In genomic region chr11:48063424-48063978, GRCh38 we compare ENCODE assay signal across 1 cellular context.
TF ChIP-seq lines count a peak whose summit lies in the region.

No MANE protein-coding gene starts in this region.

TF ChIP-seq in GM12878, 131 proteins besides CTCF, POLR2A, EP300 and RAD21 (continued from another document):
- TF ChIP-seq EED (IDR thresholded peaks at IDR 0.05; ENCODE audit: low read depth), result peak; percentile 22; the same call in 1 of the 2 replicates
- 0 out of 2 replicates have a peak, but pooled peaks have one; percentile 17 for TF ChIP-seq NBN (IDR thresholded peaks at IDR 0.05)
- no peak for TF ChIP-seq SMAD1 (IDR thresholded peaks at IDR 0.05; ENCODE audit: low read depth, partially characterized antibody)
- TF ChIP-seq LARP7 (IDR thresholded peaks at IDR 0.05), result no peak
- no peak for TF ChIP-seq SIN3A (IDR thresholded peaks at IDR 0.05; ENCODE audit: low read depth, low read length)
- no peak for TF ChIP-seq SUPT20H (IDR thresholded peaks at IDR 0.05; ENCODE audit: borderline replicate concordance, control insufficient read depth, low read depth, low read length)
- TF ChIP-seq, protein P1, sequence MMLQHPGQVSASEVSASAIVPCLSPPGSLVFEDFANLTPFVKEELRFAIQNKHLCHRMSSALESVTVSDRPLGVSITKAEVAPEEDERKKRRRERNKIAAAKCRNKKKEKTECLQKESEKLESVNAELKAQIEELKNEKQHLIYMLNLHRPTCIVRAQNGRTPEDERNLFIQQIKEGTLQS (IDR thresholded peaks at IDR 0.05; ENCODE audit: borderline replicate concordance, extremely low read depth, low read depth, low read length), result no peak
- TF ChIP-seq ESRRA (IDR thresholded peaks at IDR 0.05; ENCODE audit: low read length), result no peak
- no peak for TF ChIP-seq SUZ12 (IDR thresholded peaks at IDR 0.05; ENCODE audit: unreplicated experiment)
- TF ChIP-seq ATF7 (IDR thresholded peaks at IDR 0.05; ENCODE audit: low read depth), result no peak
- TF ChIP-seq ETV6 (conservative IDR thresholded peaks at IDR 0.05 in 1 of 2, IDR thresholded peaks at IDR 0.05 in 1 of 2; ENCODE audit: borderline replicate concordance in 1 of 2, low read depth in 1 of 2), result no peak
- TF ChIP-seq EZH2 (IDR thresholded peaks at IDR 0.05; ENCODE audit: borderline replicate concordance, control insufficient read depth, low read depth, low read length), result no peak
- TF ChIP-seq SPI1 (IDR thresholded peaks at IDR 0.05; ENCODE audit: borderline replicate concordance, insufficient read depth, low read depth, low read length), result peak; percentile 46
- no peak for TF ChIP-seq RAD51 (IDR thresholded peaks at IDR 0.05)
- TF ChIP-seq, protein P2, sequence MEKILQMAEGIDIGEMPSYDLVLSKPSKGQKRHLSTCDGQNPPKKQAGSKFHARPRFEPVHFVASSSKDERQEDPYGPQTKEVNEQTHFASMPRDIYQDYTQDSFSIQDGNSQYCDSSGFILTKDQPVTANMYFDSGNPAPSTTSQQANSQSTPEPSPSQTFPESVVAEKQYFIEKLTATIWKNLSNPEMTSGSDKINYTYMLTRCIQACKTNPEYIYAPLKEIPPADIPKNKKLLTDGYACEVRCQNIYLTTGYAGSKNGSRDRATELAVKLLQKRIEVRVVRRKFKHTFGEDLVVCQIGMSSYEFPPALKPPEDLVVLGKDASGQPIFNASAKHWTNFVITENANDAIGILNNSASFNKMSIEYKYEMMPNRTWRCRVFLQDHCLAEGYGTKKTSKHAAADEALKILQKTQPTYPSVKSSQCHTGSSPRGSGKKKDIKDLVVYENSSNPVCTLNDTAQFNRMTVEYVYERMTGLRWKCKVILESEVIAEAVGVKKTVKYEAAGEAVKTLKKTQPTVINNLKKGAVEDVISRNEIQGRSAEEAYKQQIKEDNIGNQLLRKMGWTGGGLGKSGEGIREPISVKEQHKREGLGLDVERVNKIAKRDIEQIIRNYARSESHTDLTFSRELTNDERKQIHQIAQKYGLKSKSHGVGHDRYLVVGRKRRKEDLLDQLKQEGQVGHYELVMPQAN (conservative IDR thresholded peaks at IDR 0.05), result no peak
- TF ChIP-seq ASH2L (IDR thresholded peaks at IDR 0.05; ENCODE audit: borderline replicate concordance, low read depth), result no peak
